ENCODE assay signal across 9 cellular contexts in genomic region chr3:124786491-124787241, GRCh38. TPM values are rescaled to one million over a fixed set of nuclear protein-coding genes. Genes with fewer than 3 reads are reported as not detected.
DNase-seq lines count a peak whose midpoint lies in the region; ATAC-seq, FAIRE-seq and TF ChIP-seq lines count a peak whose summit lies in the region.
"Had no signal": no experiment of that assay in that cellular context is flagged by ENCODE, and none has a peak within 500 bp of the region (broad histone marks: within the 10 kb centered on the region; RNA-seq: fewer than 3 reads in every experiment).

No MANE protein-coding gene starts in this region.

- DNase-seq in DMS53 (lab: John Stamatoyannopoulos, UW): peak; percentile 19
- DNase-seq in DMS53 treated with DMSO at 0.1 percent for 48 hours (lab: John Stamatoyannopoulos, UW; ENCODE audit: unreplicated experiment): no peak
- no peak for DNase-seq in K562 (ENCODE audit: extremely low read depth in 1 of 4, low spot score in 3 of 4)
- no peak for DNase-seq in left lobe of liver (ENCODE audit: low spot score)
- DNase-seq in tibial artery: no peak
- DNase-seq in NCI-H1092 treated with DMSO at 0.1 percent for 48 hours (lab: John Stamatoyannopoulos, UW): no peak
- no peak for DNase-seq in activated CD4-positive, CD25-positive, alpha-beta regulatory T cell treated with anti-CD3 and anti-CD28 coated beads, Interleukin-2, amount 50 U/mL, for 72 hours
- no peak for DNase-seq in NCI-H2107 (lab: John Stamatoyannopoulos, UW)
- DNase-seq: activated T-cell treated with anti-CD3 and anti-CD28 coated beads, Interleukin-2, amount 50 U/mL, for 1 hour had no signal

- FAIRE-seq in K562 (lab: Jason Lieb, UNC): no peak

- intact Hi-C loops in K562 (cut with micrococcal nuclease) (loop anchor here (2.0 kb wide), 1 partner anchor 114 kb away; no protein-coding TSS in a partner anchor), tibial artery (cut with DNase I; ENCODE audit: low total_unique reads) (loop anchor here (10.0 kb wide), 1 partner anchor 268 kb away; the partner anchor contains the start of gene HEG1)

- H4K20me1 ChIP-seq in K562 (replicated peaks; ENCODE audit: control insufficient read depth, insufficient read depth, low read length): peaks cover 1% of the 10 kb centered on the region; the same call in 1 of the 2 replicates

- H3K9me3 ChIP-seq in K562 (replicated peaks; ENCODE audit: control insufficient read depth, insufficient read depth, low read depth, low read length) (no peaks in the 10 kb centered on the region), tibial artery (no peaks in the 10 kb centered on the region)

- TF ChIP-seq POLR2A in K562 (conservative IDR thresholded peaks at IDR 0.05): no peak

- H3K9me1 ChIP-seq in K562 (ENCODE audit: control insufficient read depth, insufficient read depth, low read length): no peaks in the 10 kb centered on the region

- H3K4me1 ChIP-seq in K562 (replicated peaks in 1 of 2; ENCODE audit: control insufficient read depth in 2 of 2, insufficient read depth in 2 of 2, low read length in 2 of 2): no peaks in the 10 kb centered on the region; a peak in 1 of 5 replicates
- peaks cover 0 to 72% (median 59%) of the 10 kb centered on the region in 4 donors for H3K4me1 ChIP-seq in tibial artery

- CTCF ChIA-PET in K562 (lab: Yijun Ruan, JAX; ENCODE audit: low intra/inter-chr PET ratio): interaction anchor here (0.8 to 2.3 kb wide), 2 partner anchors 114 to 117 kb away, joined by 4 to 21 read pairs; no protein-coding TSS in a partner anchor

- 40% methylated on average over 5 of the region's 6 CpGs for whole genome bisulfite sequencing in K562 (ENCODE audit: insufficient coverage, low coverage, missing lambda C conversion rate)

- in situ Hi-C loops in K562 (cut with MboI): no loop called here

- ATAC-seq in K562: no peak
- peak; percentile 61 for ATAC-seq in left lobe of liver

- no peak overlapping the region for H3K9ac ChIP-seq in K562 (ENCODE audit: insufficient read depth in 1 of 2, low read depth in 2 of 2, low read length in 2 of 2)

- no peaks in the 10 kb centered on the region for H3K79me2 ChIP-seq in K562 (ENCODE audit: control insufficient read depth, insufficient read depth, low read length)

- H3K4me3 ChIP-seq in K562 (no peak overlapping the region), tibial artery (no peak overlapping the region)

- H2AFZ ChIP-seq in K562 (ENCODE audit: low read depth, low read length): no peak overlapping the region

- H3K4me2 ChIP-seq in K562 (ENCODE audit: insufficient read depth, low read length): no peak overlapping the region

- H3K27me3 ChIP-seq in K562 (ENCODE audit: control insufficient read depth in 2 of 2, insufficient read depth in 2 of 2, low read length in 2 of 2) (no peaks in the 10 kb centered on the region), tibial artery (no peaks in the 10 kb centered on the region)

- TF ChIP-seq RAD21 in K562 (CRISPR knock-in tag; conservative IDR thresholded peaks at IDR 0.05 in 1 of 2, IDR thresholded peaks at IDR 0.05 in 1 of 2): peak; percentile 51 to 62

- H3K27ac ChIP-seq in K562 (ENCODE audit: extremely low read depth, low read depth, low read length) (no peak overlapping the region), tibial artery (peak overlapping the region; percentile 57 to 73)

- no peak for TF ChIP-seq EP300 in K562 (IDR thresholded peaks at IDR 0.05; ENCODE audit: low read length)

- H3K36me3 ChIP-seq in K562 (ENCODE audit: control insufficient read depth, insufficient read depth, low read length): no peaks in the 10 kb centered on the region
- H3K36me3 ChIP-seq in tibial artery: no peaks in the 10 kb centered on the region

- BruUV-seq in K562 (replicated peaks; lab: Mats Ljungman, UMichigan): no TSS peak

- TF ChIP-seq CTCF in K562 (IDR thresholded peaks at IDR 0.05 in 2 of 3, conservative IDR thresholded peaks at IDR 0.05 in 1 of 3; ENCODE audit: insufficient read depth in 2 of 3, low read depth in 1 of 3, low read length in 3 of 3): peak in 1 of 3 experiments; percentile 44; a peak in 2 of 6 replicates
- TF ChIP-seq CTCF in tibial artery (IDR thresholded peaks at IDR 0.05): peak; percentile 36 to 54

- POLR2A ChIA-PET in K562 (lab: Yijun Ruan, JAX): interaction anchor here (1.1 to 1.9 kb wide), 4 partner anchors 9 to 23 kb away, joined by 3 to 4 read pairs (median 3); no protein-coding TSS in a partner anchor

TF ChIP-seq in K562, 482 proteins besides CTCF, POLR2A, EP300 and RAD21:
- TF ChIP-seq ZNF277 (CRISPR knock-in tag; IDR thresholded peaks at IDR 0.05; ENCODE audit: borderline replicate concordance): no peak
- peak; percentile 29; the same call in 1 of the 2 replicates for TF ChIP-seq DEAF1 (CRISPR knock-in tag; IDR thresholded peaks at IDR 0.05)
- TF ChIP-seq SMC3 (conservative IDR thresholded peaks at IDR 0.05; ENCODE audit: insufficient read depth, low read depth, low read length): 0 out of 2 replicates have a peak, but pooled peaks have one; percentile 20

RNA-seq across cellular contexts. Expression of gene UMPS, which starts 56.4 kb away (rescaled TPM):
- 32.8 and 65.1 TPM in 2 replicates for total RNA-seq in K562 (2011; cell fraction: chromatin; rRNA removed; ENCODE audit: low replicate concordance)
- 14.6 and 33.5 TPM in 2 replicates for total RNA-seq in K562 (2011; cell fraction: nucleolus; rRNA removed)
- 27.1 and 37.3 TPM in 2 replicates for total RNA-seq in K562 (2011; cell fraction: nucleoplasm; rRNA removed)
- total RNA-seq in K562 (2014; rRNA removed): 45.9 and 52.4 TPM in 2 replicates
- 33.8 and 34.9 TPM in 2 replicates for total RNA-seq in K562 (2014; rRNA removed; fragmentation: Illumina TruSeq; extraction: Trizol)
- total RNA-seq in K562 (2015; rRNA removed; fragmentation: Illumina TruSeq; extraction: Trizol): 27.6 and 28.9 TPM in 2 replicates
- total RNA-seq in K562 (2021): 39.2 and 47.3 TPM in 2 replicates
- polyA plus RNA-seq in K562 (2011; rRNA removed): 31.2 and 52.6 TPM in 2 replicates
- 19.2 and 25.2 TPM in 2 replicates for polyA plus RNA-seq in K562 (2011; cell fraction: cytosol; rRNA removed)
- 13.5 and 19.0 TPM in 2 replicates for polyA plus RNA-seq in K562 (2011; cell fraction: nucleus; rRNA removed)
- polyA plus RNA-seq in K562 (2012): 14.8 and 29.4 TPM in 2 replicates
- 24.6 and 29.6 TPM in 2 replicates for polyA plus RNA-seq in K562 (2014; fragmentation: Illumina TruSeq; extraction: Trizol)
- polyA plus RNA-seq in K562 (2014; fragmentation: Nextera tagmentation; extraction: Ambion mirVana): 10 to 100 TPM; 55.9 to 91.0 TPM
- polyA plus RNA-seq in K562 (2014; rRNA removed): 33.6 and 35.7 TPM in 2 replicates
- polyA minus RNA-seq in K562 (2011; rRNA and poly(A)+ RNA removed): 52.8 and 57.4 TPM in 2 replicates
- 12.7 and 21.3 TPM in 2 replicates for polyA minus RNA-seq in K562 (2011; cell fraction: cytosol; rRNA and poly(A)+ RNA removed)
- 11.2 and 18.8 TPM in 2 replicates for polyA minus RNA-seq in K562 (2011; cell fraction: nucleus; rRNA and poly(A)+ RNA removed)
- 20.8 TPM for total RNA-seq in left lobe of liver
